In the genomic region with DNA sequence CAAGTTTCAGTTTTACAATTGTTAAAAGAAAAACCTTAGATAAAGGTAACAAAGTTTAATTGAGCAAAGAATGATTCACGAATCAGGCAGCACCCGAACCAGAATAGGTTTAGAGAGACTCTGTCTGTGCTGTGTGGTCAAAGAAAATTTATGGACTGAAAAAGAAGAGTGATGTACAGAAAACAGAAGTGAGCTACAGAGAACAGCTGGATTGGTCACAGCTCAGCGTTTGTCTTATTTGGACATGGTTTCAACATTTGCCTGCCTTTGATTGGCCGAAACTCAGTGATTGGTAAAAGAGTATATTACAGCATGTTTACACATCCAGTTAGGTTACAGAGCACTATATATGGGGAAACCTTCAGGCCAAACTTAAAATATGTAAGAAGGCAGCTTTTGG, we compare ENCODE assay signal across 24 cellular contexts.
DNase-seq lines count a peak whose midpoint lies in the region; ATAC-seq, FAIRE-seq and TF ChIP-seq lines count a peak whose summit lies in the region.
"Had no signal": no experiment of that assay in that cellular context is flagged by ENCODE, and none has a peak within 500 bp of the region (broad histone marks: within the 10 kb centered on the region; RNA-seq: fewer than 3 reads in every experiment).

No MANE protein-coding gene starts in this region.

- H3K9me3 ChIP-seq in MM.1S (replicated peaks; ENCODE audit: insufficient read depth, low read length) (no peaks in the 10 kb centered on the region), endothelial cell of umbilical vein (replicated peaks; ENCODE audit: control insufficient read depth, insufficient read depth, low read length) (no peaks in the 10 kb centered on the region)
- H3K9me3 ChIP-seq: A549; BLaER1 treated with 17β-estradiol and CSF1 and Interleukin-3, amounts not matched to agents 10 nM and 100 nM; Caco-2 had no signal

- no peak overlapping the region for H3K4me2 ChIP-seq in GM23338
- H3K4me2 ChIP-seq in MM.1S (ENCODE audit: low read depth, low read length), result no peak overlapping the region
- no peak overlapping the region for H3K4me2 ChIP-seq in endothelial cell of umbilical vein (ENCODE audit: insufficient read depth, low read length)
- H3K4me2 ChIP-seq: A549; BLaER1 treated with 17β-estradiol and CSF1 and Interleukin-3, amounts not matched to agents 10 nM and 100 nM had no signal

- H3K27me3 Mint-ChIP-seq in GM23338 (ENCODE audit: insufficient read depth, low read depth, poor library complexity), result peaks cover 7% of the 10 kb centered on the region
- H3K27me3 Mint-ChIP-seq: B cell; CD4-positive, alpha-beta T cell had no signal

- H3K4me1 ChIP-seq in GM23338 (ENCODE audit: insufficient read depth), result peaks cover 22% of the 10 kb centered on the region
- H3K4me1 ChIP-seq in MM.1S (ENCODE audit: low read length), result no peaks in the 10 kb centered on the region
- no peaks in the 10 kb centered on the region for H3K4me1 ChIP-seq in endothelial cell of umbilical vein (ENCODE audit: control insufficient read depth, extremely low read depth, insufficient read depth, low read length)
- H3K4me1 ChIP-seq: A549; BLaER1 treated with 17β-estradiol and CSF1 and Interleukin-3, amounts not matched to agents 10 nM and 100 nM; Caco-2 had no signal

- H2AFZ ChIP-seq in GM23338 (peak overlapping the region; percentile 70; the same call in 1 of the 2 replicates), MM.1S (ENCODE audit: low read length) (no peak overlapping the region), endothelial cell of umbilical vein (ENCODE audit: low read depth, low read length) (no peak overlapping the region)

- FAIRE-seq in endothelial cell of umbilical vein (lab: Jason Lieb, UNC), result peak; percentile 31
- FAIRE-seq: A549, D721Med, G401.6, GM12891, GM19239 had no signal

- peaks cover 27% of the 10 kb centered on the region for H3K4me1 Mint-ChIP-seq in GM23338
- H3K4me1 Mint-ChIP-seq: B cell had no signal

- CTCF ChIA-PET in endothelial cell of umbilical vein (lab: Charles Lee), result no interaction called here

- H3K27ac ChIP-seq in GM23338 (ENCODE audit: low read depth) (no peak overlapping the region), MM.1S (ENCODE audit: low read length) (no peak overlapping the region), endothelial cell of umbilical vein (ENCODE audit: insufficient read depth, low read depth, low read length) (no peak overlapping the region)
- H3K27ac ChIP-seq: 22Rv1; A549; BLaER1 treated with 17β-estradiol and CSF1 and Interleukin-3, amounts not matched to agents 10 nM and 100 nM; C4-2B had no signal

- H3K9me2 ChIP-seq in GM23338 (ENCODE audit: insufficient read depth), result no peaks in the 10 kb centered on the region
- no peaks in the 10 kb centered on the region for H3K9me2 ChIP-seq in MM.1S (replicated peaks; ENCODE audit: insufficient read depth, low read length)

- no peak for TF ChIP-seq CTCF in GM23338 (conservative IDR thresholded peaks at IDR 0.05; ENCODE audit: low read depth in 2 of 2)
- TF ChIP-seq CTCF in MM.1S (IDR thresholded peaks at IDR 0.05; ENCODE audit: low read length), result no peak
- TF ChIP-seq CTCF in endothelial cell of umbilical vein (IDR thresholded peaks at IDR 0.05; ENCODE audit: extremely low read depth in 1 of 2, insufficient read depth in 1 of 2, low read depth in 1 of 2, low read length in 2 of 2), result no peak

- H3K36me3 ChIP-seq in GM23338 (ENCODE audit: insufficient read depth), result no peaks in the 10 kb centered on the region
- no peaks in the 10 kb centered on the region for H3K36me3 ChIP-seq in MM.1S (replicated peaks; ENCODE audit: insufficient read depth, low read length)
- no peaks in the 10 kb centered on the region for H3K36me3 ChIP-seq in endothelial cell of umbilical vein (ENCODE audit: control insufficient read depth in 2 of 2, extremely low read depth in 1 of 2, insufficient read depth in 2 of 2, low read length in 2 of 2)
- H3K36me3 ChIP-seq: BLaER1 treated with 17β-estradiol and CSF1 and Interleukin-3, amounts not matched to agents 10 nM and 100 nM had no signal

- dilution Hi-C loops in endothelial cell of umbilical vein (cut with MboI; ENCODE audit: extremely low pct_ligation_motif_present, low sequenced_read_pairs), result no loop called here

- H3K27me3 ChIP-seq in GM23338 (ENCODE audit: insufficient read depth) (no peaks in the 10 kb centered on the region), MM.1S (replicated peaks; ENCODE audit: insufficient read depth, low read length) (no peaks in the 10 kb centered on the region), endothelial cell of umbilical vein (ENCODE audit: control insufficient read depth in 2 of 2, insufficient read depth in 2 of 2, low read length in 2 of 2) (no peaks in the 10 kb centered on the region)
- H3K27me3 ChIP-seq: BLaER1 treated with 17β-estradiol and CSF1 and Interleukin-3, amounts not matched to agents 10 nM and 100 nM had no signal

- no peaks in the 10 kb centered on the region for H3K9me3 Mint-ChIP-seq in GM23338

- POLR2A ChIA-PET in endothelial cell of umbilical vein (lab: Charles Lee), result no interaction called here

- no peak overlapping the region for H3K4me3 Mint-ChIP-seq in GM23338
- H3K4me3 Mint-ChIP-seq: B cell; CD4-positive, alpha-beta T cell; CD8-positive, alpha-beta T cell had no signal

- no peaks in the 10 kb centered on the region; the same call in 1 of the 3 replicates for H3K36me3 Mint-ChIP-seq in GM23338 (ENCODE audit: low read depth)
- H3K36me3 Mint-ChIP-seq: CD8-positive, alpha-beta T cell had no signal

- H3K9me1 ChIP-seq in endothelial cell of umbilical vein (replicated peaks; ENCODE audit: control insufficient read depth, extremely low read depth, insufficient read depth, low read length), result no peaks in the 10 kb centered on the region

- H3K4me3 ChIP-seq in GM23338 (no peak overlapping the region), MM.1S (ENCODE audit: low read length) (no peak overlapping the region), endothelial cell of umbilical vein (replicated peaks in 1 of 3; ENCODE audit: insufficient read depth in 1 of 3, low read depth in 1 of 3, low read length in 3 of 3) (no peak overlapping the region)
- H3K4me3 ChIP-seq: A549; BLaER1 treated with 17β-estradiol and CSF1 and Interleukin-3, amounts not matched to agents 10 nM and 100 nM had no signal

- no peak overlapping the region for H3K27ac Mint-ChIP-seq in GM23338
- H3K27ac Mint-ChIP-seq: B cell; CD4-positive, alpha-beta T cell; CD8-positive, alpha-beta T cell had no signal

- BruUV-seq in endothelial cell of umbilical vein (replicated peaks; lab: Mats Ljungman, UMichigan), result no TSS peak

- H4K20me1 ChIP-seq in GM23338 (replicated peaks; ENCODE audit: insufficient read depth), result no peaks in the 10 kb centered on the region
- H4K20me1 ChIP-seq in MM.1S (ENCODE audit: insufficient read depth, low read length), result no peaks in the 10 kb centered on the region
- H4K20me1 ChIP-seq in endothelial cell of umbilical vein (replicated peaks; ENCODE audit: control insufficient read depth, extremely low read depth, insufficient read depth, low read length), result no peaks in the 10 kb centered on the region
- H4K20me1 ChIP-seq: BLaER1 treated with 17β-estradiol and CSF1 and Interleukin-3, amounts not matched to agents 10 nM and 100 nM had no signal

- intact Hi-C loops in endothelial cell of umbilical vein (cut with micrococcal nuclease), result no loop called here
- intact Hi-C loops in Right ventricle myocardium inferior (cut with DNase I), result no loop called here

- no peaks in the 10 kb centered on the region for H3F3A ChIP-seq in GM23338 (replicated peaks; ENCODE audit: low read depth)
- H3F3A ChIP-seq in MM.1S (ENCODE audit: insufficient read depth, low read length), result no peaks in the 10 kb centered on the region

- ATAC-seq in GM23338 (no peak), HG03045 (IDR thresholded peaks at IDR 0.05; ENCODE audit: unreplicated experiment) (no peak), Right ventricle myocardium inferior (no peak), HG02981 (IDR thresholded peaks at IDR 0.05; ENCODE audit: unreplicated experiment) (no peak)
- ATAC-seq: A549; CD8-positive, alpha-beta T cell had no signal

- H3K79me2 ChIP-seq in GM23338 (replicated peaks; ENCODE audit: insufficient read depth) (no peaks in the 10 kb centered on the region), MM.1S (ENCODE audit: low read length) (no peaks in the 10 kb centered on the region), endothelial cell of umbilical vein (ENCODE audit: control insufficient read depth, insufficient read depth, low read length) (no peaks in the 10 kb centered on the region)

- TF ChIP-seq POLR2A in endothelial cell of umbilical vein (IDR thresholded peaks at IDR 0.05; ENCODE audit: low read depth, low read length), result no peak

- DNase-seq in GM23338 (ENCODE audit: low spot score) (no peak), MM.1S (peak; percentile 6), OCI-M1 (lab: John Stamatoyannopoulos, UW) (peak; percentile 11), endothelial cell of umbilical vein (ENCODE audit: low read depth, low spot score) (no peak), Right ventricle myocardium inferior (ENCODE audit: missing footprints) (no peak), NCI-H226 (no peak)
- DNase-seq: AML-193; Caco-2; Calu3; CD4-positive, alpha-beta T cell; CD8-positive, alpha-beta T cell; DMS79 treated with DMSO at 0.1 percent for 48 hours; GF-D8 had no signal

- H3K9ac ChIP-seq in MM.1S (ENCODE audit: low read length), result no peak overlapping the region
- H3K9ac ChIP-seq in endothelial cell of umbilical vein (replicated peaks; ENCODE audit: extremely low read depth, insufficient read depth, low read length), result no peak overlapping the region
- H3K9ac ChIP-seq: BLaER1 treated with 17β-estradiol and CSF1 and Interleukin-3, amounts not matched to agents 10 nM and 100 nM had no signal

TF ChIP-seq in endothelial cell of umbilical vein, 7 proteins besides CTCF, POLR2A, EP300 and RAD21:
- TF ChIP-seq EZH2 (IDR thresholded peaks at IDR 0.05; ENCODE audit: borderline replicate concordance, low read depth, low read length, severe bottlenecking), result no peak

Comparison
In these comparisons a context has a peak if more than half of its experiments do, and no peak if none do; other contexts are left out.
1. DNase-seq: peak in MM.1S (single experiment) and OCI-M1 (single experiment); none in GM23338 (single experiment), endothelial cell of umbilical vein (single experiment), Right ventricle myocardium inferior (single experiment) and NCI-H226 (single experiment).